ENCODE assay signal across 8 cellular contexts in the genomic region with DNA sequence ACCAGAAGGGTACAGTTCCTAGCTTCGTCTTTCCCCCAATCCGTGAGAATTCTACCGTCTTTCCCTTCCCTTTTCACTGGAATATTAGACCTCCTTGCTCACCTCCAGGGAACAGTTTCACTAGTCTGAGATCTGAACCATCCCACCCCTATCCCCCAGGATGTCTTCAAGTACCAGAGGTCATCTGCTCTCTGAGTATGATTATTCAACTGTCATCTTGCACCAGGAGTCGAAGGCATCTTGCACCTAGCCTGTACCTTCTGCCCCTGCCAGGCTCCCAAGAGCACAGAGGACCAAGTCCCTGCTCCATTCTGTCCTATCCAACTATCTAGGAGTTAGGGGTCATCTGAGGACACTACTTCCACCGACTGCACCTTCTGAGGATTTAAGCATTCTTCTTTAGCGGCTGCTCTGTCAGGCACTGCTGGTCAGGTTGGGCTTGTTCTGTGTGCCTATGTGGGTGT. TPM values are rescaled to one million over a fixed set of nuclear protein-coding genes. Genes with fewer than 3 reads are reported as not detected.
A peak's percentile ranks its signal among the peaks of the same experiment; 100 is the strongest.
DNase-seq lines count a peak whose midpoint lies in the region; ATAC-seq, FAIRE-seq and TF ChIP-seq lines count a peak whose summit lies in the region.

No MANE protein-coding gene starts in this region.

- no peaks in the 10 kb centered on the region for H3K27me3 Mint-ChIP-seq in activated naive CD8-positive, alpha-beta T cell treated with anti-CD3 and anti-CD28 coated beads for 36 hours

- no peak for TF ChIP-seq POLR2A in suprapubic skin (IDR thresholded peaks at IDR 0.05)

- H3K9ac ChIP-seq in kidney (ENCODE audit: low read length in 2 of 2): peak overlapping the region; percentile 75 to 79

- ATAC-seq in left cardiac atrium (no peak), GM19324 (IDR thresholded peaks at IDR 0.05; ENCODE audit: low FRiP score, unreplicated experiment) (no peak), GM21528 (IDR thresholded peaks at IDR 0.05; ENCODE audit: low FRiP score, unreplicated experiment) (no peak)

- FAIRE-seq in kidney (lab: Jason Lieb, UNC): no peak

- TF ChIP-seq EP300 in suprapubic skin (IDR thresholded peaks at IDR 0.05): no peak

- H3K36me3 ChIP-seq in cardiac muscle cell (no peaks in the 10 kb centered on the region), kidney (ENCODE audit: control insufficient read depth in 1 of 2, insufficient read depth in 2 of 2, low read length in 2 of 2) (no peaks in the 10 kb centered on the region), suprapubic skin (no peaks in the 10 kb centered on the region)

- H3K27ac ChIP-seq in cardiac muscle cell (peak overlapping the region; percentile 90), kidney (ENCODE audit: low read depth in 2 of 2, low read length in 2 of 2) (no peak overlapping the region), suprapubic skin (peak overlapping the region; percentile 91)

- peak overlapping the region; percentile 91 for H3K4me3 Mint-ChIP-seq in activated naive CD8-positive, alpha-beta T cell treated with anti-CD3 and anti-CD28 coated beads for 36 hours

- no peaks in the 10 kb centered on the region for H3K9me3 Mint-ChIP-seq in activated naive CD8-positive, alpha-beta T cell treated with anti-CD3 and anti-CD28 coated beads for 36 hours

- peak overlapping the region; percentile 24 for H3K27ac Mint-ChIP-seq in activated naive CD8-positive, alpha-beta T cell treated with anti-CD3 and anti-CD28 coated beads for 36 hours

- H3K9me3 ChIP-seq in cardiac muscle cell (ENCODE audit: low read depth) (no peaks in the 10 kb centered on the region), kidney (ENCODE audit: control insufficient read depth in 1 of 2, low read length in 2 of 2) (no peaks in the 10 kb centered on the region), suprapubic skin (no peaks in the 10 kb centered on the region)

- H3K36me3 Mint-ChIP-seq in activated naive CD8-positive, alpha-beta T cell treated with anti-CD3 and anti-CD28 coated beads for 36 hours: peaks cover 9% of the 10 kb centered on the region

- DNase-seq in cardiac muscle cell (ENCODE audit: low read depth in 1 of 2, low spot score in 1 of 2): no peak
- DNase-seq in left cardiac atrium: no peak
- DNase-seq in activated naive CD8-positive, alpha-beta T cell treated with anti-CD3 and anti-CD28 coated beads for 36 hours: no peak
- no peak for DNase-seq in kidney
- no peak for DNase-seq in suprapubic skin (ENCODE audit: low spot score in 2 of 2)
- no peak for DNase-seq in D341Med (ENCODE audit: low spot score)

- WGBS in suprapubic skin: 17% methylated on average over 6 of the region's 6 CpGs

- intact Hi-C loops in left cardiac atrium (cut with DNase I): loop anchor here in 1 of 2 donors (2.0 to 10.0 kb wide), 2 partner anchors 57 kb away; no protein-coding TSS in a partner anchor
- intact Hi-C loops in kidney (cut with DNase I): no loop called here

- H3K27me3 ChIP-seq in cardiac muscle cell: no peaks in the 10 kb centered on the region
- H3K27me3 ChIP-seq in suprapubic skin: no peaks in the 10 kb centered on the region

- H3K4me1 ChIP-seq in cardiac muscle cell (ENCODE audit: low read depth) (peaks cover 8% of the 10 kb centered on the region), kidney (ENCODE audit: control insufficient read depth in 1 of 2, insufficient read depth in 1 of 2, low read depth in 1 of 2, low read length in 2 of 2) (peaks cover 8 to 9% of the 10 kb centered on the region in 2 donors), suprapubic skin (peaks cover 31% of the 10 kb centered on the region)

- TF ChIP-seq CTCF in cardiac muscle cell (IDR thresholded peaks at IDR 0.05; ENCODE audit: low read depth, low read length): no peak
- TF ChIP-seq CTCF in kidney (IDR thresholded peaks at IDR 0.05; ENCODE audit: borderline replicate concordance, extremely low read depth, insufficient read depth): no peak
- no peak for TF ChIP-seq CTCF in suprapubic skin (IDR thresholded peaks at IDR 0.05)

- peaks cover 18% of the 10 kb centered on the region for H3K4me1 Mint-ChIP-seq in activated naive CD8-positive, alpha-beta T cell treated with anti-CD3 and anti-CD28 coated beads for 36 hours

- H3K4me3 ChIP-seq in cardiac muscle cell (peak overlapping the region; percentile 66), kidney (ENCODE audit: low read length in 2 of 2) (peak overlapping the region; percentile 70 to 81), suprapubic skin (peak overlapping the region; percentile 81)

RNA-seq across cellular contexts. Expression of gene ACER3, which starts 0.8 kb away (rescaled TPM):
- total RNA-seq in cardiac muscle cell (5.6 and 7.3 TPM in 2 replicates), left cardiac atrium (10 to 100 TPM; 12.5 to 18.1 TPM), kidney (35.3 TPM), suprapubic skin (10 to 100 TPM in 1 of 4 donors, 1 to 10 TPM in 3; 8.9 to 10.1 (median 9.5) TPM)
- polyA plus RNA-seq in cardiac muscle cell (9.8 and 13.4 TPM in 2 replicates), kidney (ENCODE audit: insufficient read depth, low read depth, low replicate concordance) (5.9 TPM)
- total RNA-seq in activated naive CD8-positive, alpha-beta T cell treated with anti-CD3 and anti-CD28 coated beads for 36 hours: 10 to 100 TPM; 10.7 to 11.6 TPM

Comparison
In these comparisons a context has a peak if more than half of its experiments do, and no peak if none do; other contexts are left out.
1. H3K27ac ChIP-seq: peak in cardiac muscle cell (single experiment) and suprapubic skin (single experiment); none in kidney (0 of 2).
2. Peak in every context shown above with its lines, with median percentiles within 50 percentile points of each other: H3K4me3 ChIP-seq.